ENCODE assay signal across 1 cellular context in the genomic region with DNA sequence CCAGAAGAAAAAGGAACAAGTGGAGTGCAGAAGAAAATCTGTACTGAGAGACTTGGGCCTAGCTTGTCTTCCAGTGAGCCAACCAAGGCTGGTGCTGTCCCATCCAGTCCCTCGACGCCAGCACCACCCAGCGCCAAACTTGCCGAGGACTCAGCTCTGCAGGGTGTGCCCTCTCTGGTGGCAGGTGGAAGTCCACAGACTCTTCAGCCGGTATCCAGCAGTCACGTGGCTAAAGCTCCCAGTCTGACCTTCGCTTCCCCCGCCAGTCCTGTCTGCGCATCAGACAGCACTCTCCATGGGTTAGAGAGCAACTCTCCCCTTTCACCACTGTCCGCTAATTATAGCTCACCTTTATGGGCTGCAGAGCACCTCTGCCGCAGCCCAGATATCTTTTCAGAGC.
TF ChIP-seq lines count a peak whose summit lies in the region.

No MANE protein-coding gene starts in this region.

TF ChIP-seq in WTC11, 78 proteins besides CTCF, POLR2A, EP300 and RAD21 (continued from another document):
- TF ChIP-seq ZNF423 (CRISPR knock-in tag; IDR thresholded peaks at IDR 0.05) (no peak), TEAD4 (CRISPR knock-in tag; IDR thresholded peaks at IDR 0.05) (no peak), NR3C1 (CRISPR knock-in tag; conservative IDR thresholded peaks at IDR 0.05; ENCODE audit: low read depth) (no peak), GABPB1 (CRISPR knock-in tag; IDR thresholded peaks at IDR 0.05) (no peak), ZNF121 (CRISPR knock-in tag; IDR thresholded peaks at IDR 0.05) (no peak)
- TF ChIP-seq, protein P1, sequence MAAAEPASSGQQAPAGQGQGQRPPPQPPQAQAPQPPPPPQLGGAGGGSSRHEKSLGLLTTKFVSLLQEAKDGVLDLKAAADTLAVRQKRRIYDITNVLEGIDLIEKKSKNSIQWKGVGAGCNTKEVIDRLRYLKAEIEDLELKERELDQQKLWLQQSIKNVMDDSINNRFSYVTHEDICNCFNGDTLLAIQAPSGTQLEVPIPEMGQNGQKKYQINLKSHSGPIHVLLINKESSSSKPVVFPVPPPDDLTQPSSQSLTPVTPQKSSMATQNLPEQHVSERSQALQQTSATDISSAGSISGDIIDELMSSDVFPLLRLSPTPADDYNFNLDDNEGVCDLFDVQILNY (CRISPR knock-in tag; IDR thresholded peaks at IDR 0.05): no peak
- TF ChIP-seq, protein P2, sequence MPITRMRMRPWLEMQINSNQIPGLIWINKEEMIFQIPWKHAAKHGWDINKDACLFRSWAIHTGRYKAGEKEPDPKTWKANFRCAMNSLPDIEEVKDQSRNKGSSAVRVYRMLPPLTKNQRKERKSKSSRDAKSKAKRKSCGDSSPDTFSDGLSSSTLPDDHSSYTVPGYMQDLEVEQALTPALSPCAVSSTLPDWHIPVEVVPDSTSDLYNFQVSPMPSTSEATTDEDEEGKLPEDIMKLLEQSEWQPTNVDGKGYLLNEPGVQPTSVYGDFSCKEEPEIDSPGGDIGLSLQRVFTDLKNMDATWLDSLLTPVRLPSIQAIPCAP (CRISPR knock-in tag; IDR thresholded peaks at IDR 0.05): no peak
TF ChIP-seq in WTC11: peak in this region for 0.
